In the genomic region with DNA sequence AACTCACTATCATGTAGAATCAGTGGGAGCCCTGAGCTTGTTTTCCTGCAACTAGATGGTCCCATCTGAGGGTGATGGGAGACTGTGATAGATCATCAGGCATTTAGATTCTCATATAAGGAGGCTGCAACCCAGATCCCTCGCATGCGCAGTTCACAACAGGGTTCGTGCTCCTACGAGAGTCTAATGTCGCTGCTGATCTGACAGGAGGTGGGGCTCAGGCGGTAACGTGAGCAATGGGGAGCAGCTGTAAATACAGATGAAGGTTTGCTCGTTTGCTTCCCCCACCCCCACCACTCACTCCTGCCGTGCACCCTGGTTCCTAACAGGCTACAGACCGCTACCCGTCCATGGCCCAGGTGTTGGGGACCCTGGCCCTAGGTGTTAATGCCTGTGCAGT, we compare ENCODE assay signal across 31 cellular contexts.
DNase-seq lines count a peak whose midpoint lies in the region; ATAC-seq and TF ChIP-seq lines count a peak whose summit lies in the region.
"Had no signal": no experiment of that assay in that cellular context is flagged by ENCODE, and none has a peak within 500 bp of the region (broad histone marks: within the 10 kb centered on the region; RNA-seq: fewer than 3 reads in every experiment).

No MANE protein-coding gene starts in this region.

- no peak for DNase-seq in activated CD4-positive, alpha-beta T cell treated with anti-CD3 and anti-CD28 coated beads, Interleukin-2, amount 10 ng/mL, durations not matched to agents 7 days and 5 days
- no peak for DNase-seq in activated CD4-positive, alpha-beta T cell treated with anti-CD3 and anti-CD28 coated beads, Interleukin-2, amount 50 U/mL, for 1 hour
- DNase-seq in COLO668 (lab: John Stamatoyannopoulos, UW; ENCODE audit: unreplicated experiment), result peak; percentile 12
- DNase-seq in caudate nucleus (lab: John Stamatoyannopoulos, UW), result peak in 18 of 61 donors; percentile 7 to 84 (median 50)
- no peak for DNase-seq in prostate gland (ENCODE audit: low spot score)
- no peak for DNase-seq in NCI-H2227 (lab: John Stamatoyannopoulos, UW; ENCODE audit: unreplicated experiment)
- DNase-seq in GF-D8 (lab: John Stamatoyannopoulos, UW), result no peak
- DNase-seq: activated CD8-positive, alpha-beta memory T cell treated with anti-CD3 and anti-CD28 coated beads for 24 hours; activated naive CD4-positive, alpha-beta T cell treated with anti-CD3 and anti-CD28 coated beads, Interleukin-2, amount 50 U/mL, for 16 hours; activated T-cell treated with anti-CD3 and anti-CD28 coated beads, Interleukin-2, amount 50 U/mL, for 48 hours; central memory CD4-positive, alpha-beta T cell; COR-L47; dermis blood vessel endothelial cell; DMS79 treated with DMSO at 0.1 percent for 48 hours; KBM-7; mesendoderm; MG63; NCI-H2081; NCI-H226; NCI-H774; occipital lobe; stimulated activated CD4-positive, alpha-beta T cell treated with anti-CD3 and anti-CD28 coated beads, Interleukin-1b, Interleukin-23, amount 100 ng/mL, for 48 hours; stimulated activated CD8-positive, alpha-beta memory T cell treated with anti-CD3 and anti-CD28 coated beads, Interleukin-4, amount 100 ng/mL, for 48 hours; T-helper 2 cell; trophoblast cell had no signal

- no peaks in the 10 kb centered on the region for H3K4me1 ChIP-seq in prostate gland (replicated peaks)
- H3K4me1 ChIP-seq: ascending aorta had no signal

- peak overlapping the region; percentile 37 for H3K27ac Mint-ChIP-seq in activated CD4-positive, alpha-beta T cell treated with anti-CD3 and anti-CD28 coated beads, Interleukin-2, amount 10 ng/mL, durations not matched to agents 7 days and 5 days

- no peaks in the 10 kb centered on the region for H3K27me3 ChIP-seq in prostate gland (replicated peaks; ENCODE audit: insufficient read depth)
- H3K27me3 ChIP-seq: ascending aorta, MG63 had no signal

- no peaks in the 10 kb centered on the region for H3K9me3 Mint-ChIP-seq in activated CD4-positive, alpha-beta T cell treated with anti-CD3 and anti-CD28 coated beads, Interleukin-2, amount 10 ng/mL, durations not matched to agents 7 days and 5 days

- TF ChIP-seq CTCF in prostate gland (IDR thresholded peaks at IDR 0.05), result no peak

- H3K27ac ChIP-seq in caudate nucleus (ENCODE audit: low read depth, low read length), result peak overlapping the region; percentile 79
- H3K27ac ChIP-seq in prostate gland, result peak overlapping the region; percentile 1 to 8
- H3K27ac ChIP-seq: ascending aorta, RWPE1, SK-N-MC had no signal

- H3K9me3 ChIP-seq in prostate gland, result no peaks in the 10 kb centered on the region
- H3K9me3 ChIP-seq: ascending aorta, HAP-1, MG63 had no signal

- peaks cover 32% of the 10 kb centered on the region for H3K4me1 Mint-ChIP-seq in activated CD4-positive, alpha-beta T cell treated with anti-CD3 and anti-CD28 coated beads, Interleukin-2, amount 10 ng/mL, durations not matched to agents 7 days and 5 days

- 89% methylated on average over 11 of the region's 11 CpGs for WGBS in prostate gland

- no peaks in the 10 kb centered on the region for H3K27me3 Mint-ChIP-seq in activated CD4-positive, alpha-beta T cell treated with anti-CD3 and anti-CD28 coated beads, Interleukin-2, amount 10 ng/mL, durations not matched to agents 7 days and 5 days

- no peak overlapping the region for H3K4me3 Mint-ChIP-seq in activated CD4-positive, alpha-beta T cell treated with anti-CD3 and anti-CD28 coated beads, Interleukin-2, amount 10 ng/mL, durations not matched to agents 7 days and 5 days

- CTCF ChIA-PET in activated CD4-positive, alpha-beta T cell treated with anti-CD3 and anti-CD28 coated beads, Interleukin-2, amount 10 ng/mL, durations not matched to agents 7 days and 5 days (lab: Charles Lee), result interaction anchor here (1.1 kb wide), 1 partner anchor 19 kb away, joined by 3 read pairs; no protein-coding TSS in a partner anchor

- ATAC-seq in GM21619 (IDR thresholded peaks at IDR 0.05; ENCODE audit: unreplicated experiment), result no peak

- no peaks in the 10 kb centered on the region for H3K36me3 ChIP-seq in prostate gland
- H3K36me3 ChIP-seq: HAP-1, MG63 had no signal

- no peak for TF ChIP-seq POLR2A in prostate gland (IDR thresholded peaks at IDR 0.05)

- H3K4me3 ChIP-seq in prostate gland, result no peak overlapping the region
- H3K4me3 ChIP-seq: ascending aorta, HAP-1, MG63, SK-N-MC, smooth muscle cell had no signal

- POLR2A ChIA-PET in activated CD4-positive, alpha-beta T cell treated with anti-CD3 and anti-CD28 coated beads, Interleukin-2, amount 10 ng/mL, durations not matched to agents 7 days and 5 days (lab: Charles Lee), result no interaction called here

- intact Hi-C loops in prostate gland (cut with DNase I), result loop anchor here (5.0 kb wide), 3 partner anchors 54 to 134 kb away; a partner anchor contains a TSS

- peaks cover 65% of the 10 kb centered on the region for H3K36me3 Mint-ChIP-seq in activated CD4-positive, alpha-beta T cell treated with anti-CD3 and anti-CD28 coated beads, Interleukin-2, amount 10 ng/mL, durations not matched to agents 7 days and 5 days (ENCODE audit: low read depth)
